Comparison of ENCODE assay signal across 8 cellular contexts in genomic region chr19:7515471-7516226, GRCh38. TPM values are rescaled to one million over a fixed set of nuclear protein-coding genes. Genes with fewer than 3 reads are reported as not detected.
A peak's percentile ranks its signal among the peaks of the same experiment; 100 is the strongest.
DNase-seq lines count a peak whose midpoint lies in the region; ATAC-seq and TF ChIP-seq lines count a peak whose summit lies in the region.

ZNF358 (plus strand) TSS chr19:7516103; CDS start chr19:7519243, 3,140 bp downstream.

- H3K27ac ChIP-seq in aorta (ENCODE audit: low read depth in 1 of 2, low read length in 2 of 2): peak within 1 kb of the TSS; percentile 81 to 99

- H3K9me3 ChIP-seq in neuron (ENCODE audit: low read length) (no peaks in the 10 kb centered on the region), aorta (ENCODE audit: control insufficient read depth, low read length) (no peaks in the 10 kb centered on the region)

- H3K36me3 Mint-ChIP-seq in activated naive CD8-positive, alpha-beta T cell treated with anti-CD3 and anti-CD28 coated beads, Interleukin-2, amount 50 U/mL, for 24 hours (ENCODE audit: low read depth): no peaks in the 10 kb centered on the region

- peaks cover 13% of the 10 kb centered on the region for H3K4me1 Mint-ChIP-seq in activated naive CD8-positive, alpha-beta T cell treated with anti-CD3 and anti-CD28 coated beads, Interleukin-2, amount 50 U/mL, for 24 hours

- peak within 1 kb of the TSS; percentile 50 for H2AFZ ChIP-seq in neuron (ENCODE audit: low read depth, low read length)

- H3K27me3 Mint-ChIP-seq in activated naive CD8-positive, alpha-beta T cell treated with anti-CD3 and anti-CD28 coated beads, Interleukin-2, amount 50 U/mL, for 24 hours: peaks cover 4% of the 10 kb centered on the region

- peak within 1 kb of the TSS; percentile 87 for H3K27ac Mint-ChIP-seq in activated naive CD8-positive, alpha-beta T cell treated with anti-CD3 and anti-CD28 coated beads, Interleukin-2, amount 50 U/mL, for 24 hours

- H3K4me3 ChIP-seq in AG10803 (ENCODE audit: low read length) (peak within 1 kb of the TSS; percentile 68), neuron (ENCODE audit: low read length) (peak within 1 kb of the TSS; percentile 91), aorta (ENCODE audit: low read length in 2 of 2) (peak within 1 kb of the TSS; percentile 42 to 59)

- H3K36me3 ChIP-seq in neuron (ENCODE audit: insufficient read depth, low read length) (peaks cover 14% of the 10 kb centered on the region), aorta (ENCODE audit: control insufficient read depth in 1 of 2, insufficient read depth in 2 of 2, low read length in 1 of 2) (no peaks in the 10 kb centered on the region)

- H3K4me1 ChIP-seq in neuron (ENCODE audit: insufficient read depth, low read length) (peaks cover 14% of the 10 kb centered on the region), aorta (ENCODE audit: control insufficient read depth in 1 of 2, insufficient read depth in 2 of 2, low read length in 2 of 2) (no peaks in the 10 kb centered on the region)

- H3K27me3 ChIP-seq in neuron (ENCODE audit: insufficient read depth, low read length) (no peaks in the 10 kb centered on the region), aorta (ENCODE audit: control insufficient read depth in 1 of 2, insufficient read depth in 2 of 2, low read length in 1 of 2) (no peaks in the 10 kb centered on the region)

- H3K9me3 Mint-ChIP-seq in activated naive CD8-positive, alpha-beta T cell treated with anti-CD3 and anti-CD28 coated beads, Interleukin-2, amount 50 U/mL, for 24 hours: no peaks in the 10 kb centered on the region

- intact Hi-C loops in head of caudate nucleus (cut with DNase I) (no loop called here), aorta (cut with DNase I) (no loop called here)

- DNase-seq in AG10803 (ENCODE audit: low read depth): peak; percentile 72
- peak; percentile 88 for DNase-seq in GM19238 (ENCODE audit: insufficient read length, low spot score)
- DNase-seq in NCI-H82 (lab: John Stamatoyannopoulos, UW): peak; percentile 78
- peak; percentile 63 for DNase-seq in activated naive CD8-positive, alpha-beta T cell treated with anti-CD3 and anti-CD28 coated beads, Interleukin-2, amount 50 U/mL, for 24 hours
- peak; percentile 72 to 94 (median 87) for DNase-seq in head of caudate nucleus
- peak; percentile 85 to 92 for DNase-seq in aorta

- TF ChIP-seq CTCF in AG10803 (conservative IDR thresholded peaks at IDR 0.05; ENCODE audit: low read length): no peak

- peak; percentile 81 for ATAC-seq in activated naive CD8-positive, alpha-beta T cell treated with anti-CD3 and anti-CD28 coated beads, Interleukin-2, amount 50 U/mL, for 24 hours
- ATAC-seq in aorta (ENCODE audit: low FRiP score) (peak; percentile 91), GM21786 (IDR thresholded peaks at IDR 0.05; ENCODE audit: unreplicated experiment) (no peak)

- H3K4me3 Mint-ChIP-seq in activated naive CD8-positive, alpha-beta T cell treated with anti-CD3 and anti-CD28 coated beads, Interleukin-2, amount 50 U/mL, for 24 hours: peak within 1 kb of the TSS; percentile 82

- WGBS in aorta, 2 donors: 1% methylated on average over 26 to 51 of the region's 51 CpGs

RNA-seq across cellular contexts. Expression of gene ZNF358, which starts in this region (rescaled TPM):
- total RNA-seq in aorta: 10 to 100 TPM; 52.0 to 61.1 TPM
- polyA plus RNA-seq in aorta: 100 to 1,000 TPM in 1 of 2 donors, 10 to 100 TPM in 1; 49.1 to 119 TPM
